9 cellular contexts compared by ENCODE assay signal in the genomic region with DNA sequence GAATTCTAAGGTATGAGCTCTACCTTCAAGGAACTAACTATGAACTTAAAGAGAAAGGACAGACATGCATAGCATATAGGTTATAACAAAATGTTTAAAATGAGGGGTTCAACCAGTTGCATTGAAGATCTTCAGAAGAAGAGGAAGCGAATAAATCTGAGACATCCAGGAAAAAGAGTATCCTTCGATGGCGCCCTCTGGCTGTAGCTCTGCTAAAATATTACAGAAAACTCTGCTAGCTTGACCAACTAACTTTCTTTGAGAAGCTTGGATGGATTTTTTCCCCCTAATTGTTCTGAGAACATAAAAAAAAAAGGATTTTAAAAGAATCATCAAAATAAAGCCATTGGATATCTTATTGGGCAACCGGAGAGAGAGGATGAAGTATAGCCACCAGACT.
DNase-seq lines count a peak whose midpoint lies in the region; ATAC-seq and TF ChIP-seq lines count a peak whose summit lies in the region.
"Had no signal": no experiment of that assay in that cellular context is flagged by ENCODE, and none has a peak within 500 bp of the region (broad histone marks: within the 10 kb centered on the region; RNA-seq: fewer than 3 reads in every experiment).

No MANE protein-coding gene starts in this region.

- DNase-seq in left ventricle myocardium inferior (no peak), Right ventricle myocardium superior (no peak), RWPE2 (ENCODE audit: low spot score) (no peak), right cardiac atrium (peak in 2 of 3 donors; percentile 16 to 55), cerebellar cortex (ENCODE audit: low spot score) (no peak)
- DNase-seq in activated CD8-positive, alpha-beta memory T cell treated with anti-CD3 and anti-CD28 coated beads for 24 hours = no peak

- TF ChIP-seq CTCF in left ventricle myocardium inferior (IDR thresholded peaks at IDR 0.05; ENCODE audit: borderline replicate concordance) = peak; percentile 49
- TF ChIP-seq CTCF in RWPE2 (IDR thresholded peaks at IDR 0.05; ENCODE audit: poor library complexity, severe bottlenecking) = peak; percentile 45

- ATAC-seq in Right ventricle myocardium superior (ENCODE audit: poor library complexity) (no peak), RWPE2 (ENCODE audit: low read depth) (no peak), right cardiac atrium (no peak), HG03045 (IDR thresholded peaks at IDR 0.05; ENCODE audit: unreplicated experiment) (no peak), GM21576 (IDR thresholded peaks at IDR 0.05; ENCODE audit: unreplicated experiment) (no peak)

- no peaks in the 10 kb centered on the region for H3K4me1 ChIP-seq in left ventricle myocardium inferior
- H3K4me1 ChIP-seq in RWPE2 (ENCODE audit: insufficient read depth, poor library complexity, severe bottlenecking) = peaks cover 14% of the 10 kb centered on the region
- no peaks in the 10 kb centered on the region for H3K4me1 ChIP-seq in right cardiac atrium (ENCODE audit: control insufficient read depth, insufficient read depth, low read length)

- H3K9me3 ChIP-seq in left ventricle myocardium inferior (replicated peaks) = no peaks in the 10 kb centered on the region
- no peaks in the 10 kb centered on the region for H3K9me3 ChIP-seq in RWPE2 (ENCODE audit: severe bottlenecking)
- no peaks in the 10 kb centered on the region for H3K9me3 ChIP-seq in right cardiac atrium (ENCODE audit: control insufficient read depth, low read length)
- H3K9me3 ChIP-seq: neutrophil had no signal

- intact Hi-C loops in left ventricle myocardium inferior (cut with micrococcal nuclease) (loop anchor here (5.0 to 10.0 kb wide), 2 partner anchors 344 to 1084 kb away; no protein-coding TSS in a partner anchor), Right ventricle myocardium superior (cut with DNase I) (loop anchor here (5.0 kb wide), 1 partner anchor 344 kb away; no protein-coding TSS in a partner anchor), right cardiac atrium (cut with DNase I) (loop anchor here in 1 of 4 donors (10.0 kb wide), 1 partner anchor 696 kb away; no protein-coding TSS in a partner anchor)

- H3K27me3 ChIP-seq in left ventricle myocardium inferior (ENCODE audit: low read depth) (no peaks in the 10 kb centered on the region), RWPE2 (ENCODE audit: insufficient read depth, poor library complexity, severe bottlenecking) (no peaks in the 10 kb centered on the region), right cardiac atrium (ENCODE audit: control insufficient read depth, insufficient read depth) (no peaks in the 10 kb centered on the region)
- H3K27me3 ChIP-seq: neutrophil had no signal

- H3K36me3 ChIP-seq in left ventricle myocardium inferior = no peaks in the 10 kb centered on the region
- H3K36me3 ChIP-seq in RWPE2 (ENCODE audit: low read depth) = no peaks in the 10 kb centered on the region
- H3K36me3 ChIP-seq: neutrophil had no signal

- H3K27ac ChIP-seq in left ventricle myocardium inferior (replicated peaks) = no peak overlapping the region
- no peak overlapping the region for H3K27ac ChIP-seq in RWPE2 (ENCODE audit: poor library complexity, severe bottlenecking)
- H3K27ac ChIP-seq in right cardiac atrium (ENCODE audit: low read length) = no peak overlapping the region
- H3K27ac ChIP-seq: neutrophil had no signal

- WGBS in right cardiac atrium = 74% methylated on average over 4 of the region's 4 CpGs

- H3K4me3 ChIP-seq in left ventricle myocardium inferior = no peak overlapping the region
- H3K4me3 ChIP-seq in RWPE2 (ENCODE audit: severe bottlenecking) = no peak overlapping the region
- no peak overlapping the region for H3K4me3 ChIP-seq in right cardiac atrium (ENCODE audit: low read length)

Comparison
In these comparisons a context has a peak if more than half of its experiments do, and no peak if none do; other contexts are left out.
1. DNase-seq: peak in right cardiac atrium (2 of 3); none in left ventricle myocardium inferior (single experiment), Right ventricle myocardium superior (single experiment), RWPE2 (single experiment), cerebellar cortex (single experiment) and activated CD8-positive, alpha-beta memory T cell treated with anti-CD3 and anti-CD28 coated beads for 24 hours (single experiment).